Comparison of ENCODE assay signal across 8 cellular contexts in genomic region chr22:30396871-30397655, GRCh38. TPM values are rescaled to one million over a fixed set of nuclear protein-coding genes. Genes with fewer than 3 reads are reported as not detected.
DNase-seq lines count a peak whose midpoint lies in the region; ATAC-seq and TF ChIP-seq lines count a peak whose summit lies in the region.

TSS of gene SEC14L2 (plus strand) at chr22:30397018. CDS start at chr22:30397117, 99 bp downstream.

- no peak within 1 kb of the TSS for H3K27ac ChIP-seq in effector memory CD4-positive, alpha-beta T cell (ENCODE audit: insufficient read depth, low read length, poor library complexity, severe bottlenecking)

- peak within 1 kb of the TSS; percentile 73 for H3K4me3 Mint-ChIP-seq in activated CD8-positive, alpha-beta memory T cell treated with anti-CD3 and anti-CD28 coated beads, Interleukin-2, amount 10 ng/mL, durations not matched to agents 7 days and 5 days

- no peak for TF ChIP-seq CTCF in GM12864 (IDR thresholded peaks at IDR 0.05; ENCODE audit: low read depth, low read length, missing control alignments)

- no peaks in the 10 kb centered on the region for H3K9me3 Mint-ChIP-seq in activated CD8-positive, alpha-beta memory T cell treated with anti-CD3 and anti-CD28 coated beads, Interleukin-2, amount 10 ng/mL, durations not matched to agents 7 days and 5 days (ENCODE audit: low read depth)

- H3K27me3 ChIP-seq in effector memory CD4-positive, alpha-beta T cell (replicated peaks; ENCODE audit: control insufficient read depth, insufficient read depth, low read length, poor library complexity, severe bottlenecking) = no peaks in the 10 kb centered on the region

- H3K4me1 ChIP-seq in effector memory CD4-positive, alpha-beta T cell (ENCODE audit: control insufficient read depth, insufficient read depth, low read length, poor library complexity, severe bottlenecking) = peaks cover 15% of the 10 kb centered on the region

- peaks cover 32% of the 10 kb centered on the region for H3K4me1 Mint-ChIP-seq in activated CD8-positive, alpha-beta memory T cell treated with anti-CD3 and anti-CD28 coated beads, Interleukin-2, amount 10 ng/mL, durations not matched to agents 7 days and 5 days

- no peaks in the 10 kb centered on the region for H3K9me3 ChIP-seq in effector memory CD4-positive, alpha-beta T cell (ENCODE audit: control insufficient read depth, low read length)

- CTCF ChIA-PET in activated CD8-positive, alpha-beta memory T cell treated with anti-CD3 and anti-CD28 coated beads, Interleukin-2, amount 10 ng/mL, durations not matched to agents 7 days and 5 days (lab: Charles Lee) = interaction anchor here (0.5 to 21.5 kb wide), 10 partner anchors 8 to 579 kb away, joined by 3 to 508 read pairs (median 4); partner anchors contain the start of genes CASTOR1, MTFP1 and RNF215

- H3K36me3 ChIP-seq in effector memory CD4-positive, alpha-beta T cell (ENCODE audit: control insufficient read depth, insufficient read depth, low read length) = no peaks in the 10 kb centered on the region

- DNase-seq in GM12864 (ENCODE audit: low read depth) (no peak), NCI-H345 treated with DMSO at 0.1 percent for 48 hours (lab: John Stamatoyannopoulos, UW; ENCODE audit: unreplicated experiment) (peak; percentile 38), lung microvascular endothelial cell (ENCODE audit: low read depth in 2 of 2) (peak; percentile 58)
- DNase-seq in activated CD8-positive, alpha-beta memory T cell treated with anti-CD3 and anti-CD28 coated beads, Interleukin-2, amount 10 ng/mL, durations not matched to agents 7 days and 5 days = peak; percentile 55
- peak; percentile 33 to 47 (median 37) for DNase-seq in effector memory CD4-positive, alpha-beta T cell
- peak; percentile 40 to 72 (median 45) for DNase-seq in stimulated activated CD4-positive, alpha-beta T cell treated with anti-CD3 and anti-CD28 coated beads, TNF-alpha, amount 100 ng/mL, for 24 hours (ENCODE audit: low read depth in 3 of 3)

- H3K27ac Mint-ChIP-seq in activated CD8-positive, alpha-beta memory T cell treated with anti-CD3 and anti-CD28 coated beads, Interleukin-2, amount 10 ng/mL, durations not matched to agents 7 days and 5 days = no peak within 1 kb of the TSS

- ATAC-seq in activated CD8-positive, alpha-beta memory T cell treated with anti-CD3 and anti-CD28 coated beads, Interleukin-2, amount 10 ng/mL, durations not matched to agents 7 days and 5 days = peak; percentile 81
- ATAC-seq in GM18907 (IDR thresholded peaks at IDR 0.05; ENCODE audit: unreplicated experiment) (no peak), HG02678 (IDR thresholded peaks at IDR 0.05; ENCODE audit: unreplicated experiment) (no peak)

- H3K4me3 ChIP-seq in GM12864 (ENCODE audit: low read depth, low read length) = peak within 1 kb of the TSS; percentile 47
- H3K4me3 ChIP-seq in effector memory CD4-positive, alpha-beta T cell (ENCODE audit: insufficient read depth, low read depth, low read length, poor library complexity, severe bottlenecking) = peak within 1 kb of the TSS; percentile 60

- H3K27me3 Mint-ChIP-seq in activated CD8-positive, alpha-beta memory T cell treated with anti-CD3 and anti-CD28 coated beads, Interleukin-2, amount 10 ng/mL, durations not matched to agents 7 days and 5 days = peaks cover 27% of the 10 kb centered on the region

- no peaks in the 10 kb centered on the region for H3K36me3 Mint-ChIP-seq in activated CD8-positive, alpha-beta memory T cell treated with anti-CD3 and anti-CD28 coated beads, Interleukin-2, amount 10 ng/mL, durations not matched to agents 7 days and 5 days

RNA-seq across cellular contexts. Expression of gene SEC14L2, which starts in this region (rescaled TPM):
- total RNA-seq in activated CD8-positive, alpha-beta memory T cell treated with anti-CD3 and anti-CD28 coated beads, Interleukin-2, amount 10 ng/mL, durations not matched to agents 7 days and 5 days = 1 to 10 TPM; 2.2 to 4.8 TPM
- 7.8 and 8.1 TPM in 2 replicates for total RNA-seq in lung microvascular endothelial cell
